In genomic region chr9:127067603-127068220, GRCh38 we compare ENCODE assay signal across 2 cellular contexts.
TF ChIP-seq lines count a peak whose summit lies in the region.

No MANE protein-coding gene starts in this region.

TF ChIP-seq in IMR-90, 13 proteins besides CTCF, POLR2A, EP300 and RAD21:
- TF ChIP-seq USF2 (IDR thresholded peaks at IDR 0.05; ENCODE audit: low read depth, low read length) (no peak), CEBPB (IDR thresholded peaks at IDR 0.05; ENCODE audit: low read depth, low read length) (no peak), CHD1 (IDR thresholded peaks at IDR 0.05; ENCODE audit: low read depth, low read length) (no peak), FOS (IDR thresholded peaks at IDR 0.05; ENCODE audit: low read depth, low read length) (no peak), NFE2L2 (IDR thresholded peaks at IDR 0.05; ENCODE audit: low read depth, low read length) (no peak), SMC3 (IDR thresholded peaks at IDR 0.05; ENCODE audit: low read depth, low read length) (no peak), MAZ (IDR thresholded peaks at IDR 0.05; ENCODE audit: borderline replicate concordance, low read depth, low read length) (no peak), MXI1 (IDR thresholded peaks at IDR 0.05; ENCODE audit: borderline replicate concordance, low read depth, low read length) (no peak), RFX5 (IDR thresholded peaks at IDR 0.05; ENCODE audit: low read depth, low read length) (no peak), ELK1 (IDR thresholded peaks at IDR 0.05; ENCODE audit: borderline replicate concordance, low read depth, low read length) (no peak), MAFK (IDR thresholded peaks at IDR 0.05; ENCODE audit: low read depth, low read length) (no peak)

TF ChIP-seq in WTC11, 78 proteins besides CTCF, POLR2A, EP300 and RAD21:
- TF ChIP-seq NFE2L1 (CRISPR knock-in tag; IDR thresholded peaks at IDR 0.05) (no peak), MYBL2 (CRISPR knock-in tag; IDR thresholded peaks at IDR 0.05) (no peak)
